In the genomic region with DNA sequence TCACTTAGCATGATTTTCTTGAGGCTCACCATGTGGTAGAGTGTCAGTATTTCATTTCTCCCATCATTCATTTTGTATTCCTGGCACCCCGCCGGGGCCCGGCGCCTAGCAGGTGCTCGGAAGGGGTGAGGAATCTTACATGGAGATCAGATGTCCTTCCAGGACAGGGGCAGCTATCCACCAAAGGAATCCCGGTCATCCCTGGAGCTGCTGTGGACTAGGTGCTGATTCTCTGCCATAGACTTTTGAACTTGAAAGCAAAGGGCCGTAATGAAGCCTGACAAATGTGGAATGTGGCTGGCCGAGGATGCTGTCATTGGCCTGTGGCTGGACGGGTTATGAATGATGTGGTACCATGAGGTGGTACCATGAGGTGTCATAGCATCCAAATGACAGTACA, we compare ENCODE assay signal across 20 cellular contexts. TPM values are rescaled to one million over a fixed set of nuclear protein-coding genes. Genes with fewer than 3 reads are reported as not detected.
DNase-seq lines count a peak whose midpoint lies in the region; ATAC-seq and TF ChIP-seq lines count a peak whose summit lies in the region.
"Had no signal": no experiment of that assay in that cellular context is flagged by ENCODE, and none has a peak within 500 bp of the region (broad histone marks: within the 10 kb centered on the region; RNA-seq: fewer than 3 reads in every experiment).

No MANE protein-coding gene starts in this region.

- intact Hi-C loops in psoas muscle (cut with DNase I), result no loop called here

- 31 to 34% (median 33%) methylated on average over 9 of the region's 9 CpGs for WGBS in psoas muscle, 3 donors

- peaks cover 39% of the 10 kb centered on the region for H3K4me1 Mint-ChIP-seq in brain

- H3K27ac ChIP-seq in psoas muscle, result peak overlapping the region; percentile 53
- H3K27ac ChIP-seq: adrenal gland, epithelial cell of prostate, foreskin keratinocyte, HL-60, right atrium auricular region, WERI-Rb-1 had no signal

- H3K4me1 ChIP-seq in psoas muscle, result peaks cover 14% of the 10 kb centered on the region
- H3K4me1 ChIP-seq: foreskin keratinocyte had no signal

- peak overlapping the region; percentile 80 for H3K4me3 ChIP-seq in NB4 (ENCODE audit: low read depth, low read length)
- no peak overlapping the region for H3K4me3 ChIP-seq in psoas muscle
- H3K4me3 ChIP-seq: adrenal gland, right atrium auricular region had no signal

- TF ChIP-seq CTCF in NB4 (IDR thresholded peaks at IDR 0.05; ENCODE audit: low read depth, low read length), result no peak
- TF ChIP-seq CTCF in brain (conservative IDR thresholded peaks at IDR 0.05), result no peak
- no peak for TF ChIP-seq CTCF in psoas muscle (IDR thresholded peaks at IDR 0.05)

- peaks cover 13% of the 10 kb centered on the region for H3K36me3 Mint-ChIP-seq in brain
- H3K36me3 Mint-ChIP-seq: IgD-negative memory B cell had no signal

- peak overlapping the region in 4 of 5 experiments; percentile 52 to 96 (median 79) for H3K27ac Mint-ChIP-seq in brain
- H3K27ac Mint-ChIP-seq: T-helper 17 cell had no signal

- no peak for TF ChIP-seq POLR2A in NB4 (IDR thresholded peaks at IDR 0.05; ENCODE audit: extremely low read depth, insufficient read length)

- H3K9me3 ChIP-seq in psoas muscle, result no peaks in the 10 kb centered on the region
- H3K9me3 ChIP-seq: adrenal gland, right atrium auricular region had no signal

- H3K4me3 Mint-ChIP-seq in brain, result peak overlapping the region; percentile 65 to 83 (median 77)
- H3K4me3 Mint-ChIP-seq: T-helper 17 cell had no signal

- peaks cover 7% of the 10 kb centered on the region for H3K27me3 Mint-ChIP-seq in brain

- H3K27me3 ChIP-seq in psoas muscle (ENCODE audit: insufficient read depth in 3 of 3, low read length in 2 of 3), result peaks cover 0 to 3% (median 0%) of the 10 kb centered on the region in 3 donors
- H3K27me3 ChIP-seq: adrenal gland, right atrium auricular region had no signal

- peaks cover 0 to 9% (median 0%) of the 10 kb centered on the region in 5 experiments for H3K9me3 Mint-ChIP-seq in brain
- H3K9me3 Mint-ChIP-seq: IgD-negative memory B cell had no signal

- DNase-seq in D341Med (ENCODE audit: low spot score) (peak; percentile 34), NB4 (ENCODE audit: low read depth) (no peak), psoas muscle (peak in 1 of 2 donors; percentile 39), activated gamma-delta T cell treated with Interleukin-2 at 50 U/mL for 16 hours (no peak)
- DNase-seq in activated CD4-positive, alpha-beta T cell treated with anti-CD3 and anti-CD28 coated beads for 1 hour, result no peak
- DNase-seq: activated effector memory CD4-positive, alpha-beta T cell treated with Interleukin-2 at 50 U/mL for 16 hours; adrenal gland; foreskin keratinocyte; NCI-H2171 treated with DMSO at 0.1 percent for 48 hours; NCI-H526 treated with DMSO at 0.1 percent for 48 hours; SHP77 treated with DMSO at 0.1 percent for 48 hours; stimulated activated CD4-positive, alpha-beta T cell treated with anti-CD3 and anti-CD28 coated beads, Interleukin-15, amount 100 ng/mL, for 24 hours; T-helper 17 cell; WERI-Rb-1 had no signal

- ATAC-seq in psoas muscle (peak; percentile 3 to 72 (median 50)), GM19395 (IDR thresholded peaks at IDR 0.05; ENCODE audit: unreplicated experiment) (no peak)
- ATAC-seq: foreskin keratinocyte, T-helper 17 cell had no signal

- no peaks in the 10 kb centered on the region for H3K36me3 ChIP-seq in psoas muscle (ENCODE audit: insufficient read depth in 1 of 2, low read depth in 1 of 2)
- H3K36me3 ChIP-seq: adrenal gland, right atrium auricular region, WERI-Rb-1 had no signal

RNA-seq across cellular contexts. Expression of a gene that starts 2.4 kb away (rescaled TPM):
- polyA plus RNA-seq in brain (ENCODE audit: insufficient read depth, low read depth, low replicate concordance) (5.4 TPM), psoas muscle (under 1 TPM; 0.49 to 0.92 (median 0.60) TPM)
- 1 to 10 TPM in 1 of 4 donors, under 1 TPM in 3; 0.54 to 1.1 (median 0.74) TPM for total RNA-seq in psoas muscle

RNA-seq across cellular contexts. Expression of a gene that starts 33.1 kb away (rescaled TPM):
- 42.3 TPM for polyA plus RNA-seq in brain (ENCODE audit: insufficient read depth, low read depth, low replicate concordance)
- total RNA-seq in psoas muscle, result 100 to 1,000 TPM in 2 of 4 donors, 10 to 100 TPM in 2; 88.8 to 163 (median 103) TPM
- polyA plus RNA-seq in psoas muscle, result 100 to 1,000 TPM in 2 of 3 donors, 10 to 100 TPM in 1; 90.7 to 126 (median 106) TPM
